ENCODE assay signal across 13 cellular contexts in genomic region chr17:41622340-41623159, GRCh38. TPM values are rescaled to one million over a fixed set of nuclear protein-coding genes. Genes with fewer than 3 reads are reported as not detected.
A peak's percentile ranks its signal among the peaks of the same experiment; 100 is the strongest.
DNase-seq lines count a peak whose midpoint lies in the region; ATAC-seq, FAIRE-seq and TF ChIP-seq lines count a peak whose summit lies in the region.
"Not testable (repeated sequence)": the region's sequence is repeated elsewhere in the genome, so short reads cannot be mapped to it uniquely, and the experiment has no call there.
"Had no signal": no experiment of that assay in that cellular context is flagged by ENCODE, and none has a peak within 500 bp of the region (broad histone marks: within the 10 kb centered on the region; RNA-seq: fewer than 3 reads in every experiment).

No MANE protein-coding gene starts in this region.

- H2AK5ac ChIP-seq in neuronal stem cell (ENCODE audit: low read depth, low read length) = peak overlapping the region; percentile 4

- H3K27ac ChIP-seq in A673 (ENCODE audit: low read depth, low read length, poor library complexity, severe bottlenecking) (peak overlapping the region; percentile 65), RWPE1 (peak overlapping the region; percentile 100), keratinocyte (ENCODE audit: control insufficient read depth, insufficient read depth, low read length) (peak overlapping the region; percentile 65), skin epidermis (peak overlapping the region in 15 of 21 experiments; percentile 13 to 90 (median 71)), vagina (peak overlapping the region; percentile 57)
- not testable (repeated sequence) for H3K27ac ChIP-seq in endodermal cell (ENCODE audit: low read depth, low read length); neuronal stem cell (replicated peaks; ENCODE audit: low read length)

- H3K27ac Mint-ChIP-seq in activated naive CD4-positive, alpha-beta T cell treated with anti-CD3 and anti-CD28 coated beads, Interleukin-2, amount 50 U/mL, for 72 hours = peak overlapping the region; percentile 16 to 74
- not testable (repeated sequence) for H3K27ac Mint-ChIP-seq in endodermal cell

- H3K14ac ChIP-seq in neuronal stem cell (ENCODE audit: low read length) = not testable (repeated sequence)

- peak overlapping the region; percentile 88 for H3K4me2 ChIP-seq in keratinocyte (ENCODE audit: control insufficient read depth, extremely low read depth, insufficient read depth, low read depth, low read length)
- H3K4me2 ChIP-seq in neuronal stem cell (ENCODE audit: insufficient read depth, low read length, poor library complexity, severe bottlenecking) = not testable (repeated sequence)

- not testable (repeated sequence) for TF ChIP-seq CTCF in A673 (conservative IDR thresholded peaks at IDR 0.05; ENCODE audit: low read depth, low read length); RWPE1 (conservative IDR thresholded peaks at IDR 0.05; ENCODE audit: low read depth); endodermal cell (conservative IDR thresholded peaks at IDR 0.05); keratinocyte (optimal IDR thresholded peaks at IDR 0.05 in 1 of 3, IDR thresholded peaks at IDR 0.05 in 1 of 3, conservative IDR thresholded peaks at IDR 0.05 in 1 of 3; ENCODE audit: extremely low read depth in 1 of 3, insufficient read depth in 2 of 3, low read length in 3 of 3); vagina (IDR thresholded peaks at IDR 0.05)

- peak overlapping the region; percentile 6 for H2BK120ac ChIP-seq in neuronal stem cell (ENCODE audit: low read depth, low read length)

- POLR2A ChIA-PET in A673 (lab: Charles Lee; ENCODE audit: low non-redundant PET) = not testable (repeated sequence)
- POLR2A ChIA-PET in RWPE1 (lab: Yijun Ruan, JAX; ENCODE audit: low non-redundant PET) = interaction anchor here (1.2 kb wide), 1 partner anchor 31 kb away, joined by 4 read pairs; no protein-coding TSS in a partner anchor

- H3K9me1 ChIP-seq in keratinocyte (ENCODE audit: control insufficient read depth, extremely low read depth, insufficient read depth, low read length) = not testable (repeated sequence)

- H3K4me3 Mint-ChIP-seq in endodermal cell = not testable (repeated sequence)

- FAIRE-seq in keratinocyte (lab: Jason Lieb, UNC) = not testable (repeated sequence)

- H2BK12ac ChIP-seq in neuronal stem cell (ENCODE audit: low read length) = peak overlapping the region; percentile 73

- H2BK5ac ChIP-seq in neuronal stem cell (ENCODE audit: low read length) = not testable (repeated sequence)

- not testable (repeated sequence) for H3K4me1 Mint-ChIP-seq in endodermal cell

- H2AFZ ChIP-seq in keratinocyte (ENCODE audit: control insufficient read depth, low read length); neuronal stem cell (ENCODE audit: low read length): not testable (repeated sequence)

- peak overlapping the region; percentile 66 for H3K18ac ChIP-seq in neuronal stem cell (ENCODE audit: low read length)

- not testable (repeated sequence) for H3K23ac ChIP-seq in neuronal stem cell (ENCODE audit: low read depth, low read length, poor library complexity)

- H3K36me3 Mint-ChIP-seq in activated naive CD4-positive, alpha-beta T cell treated with anti-CD3 and anti-CD28 coated beads, Interleukin-2, amount 50 U/mL, for 72 hours; endodermal cell (ENCODE audit: low read depth): not testable (repeated sequence)

- not testable (repeated sequence) for ATAC-seq in activated naive CD4-positive, alpha-beta T cell treated with anti-CD3 and anti-CD28 coated beads, Interleukin-2, amount 50 U/mL, for 72 hours

- peak overlapping the region; percentile 7 for H3K4me3 ChIP-seq in A673 (ENCODE audit: low read depth, low read length, poor library complexity, severe bottlenecking)
- H3K4me3 ChIP-seq in endodermal cell (ENCODE audit: low read length); neuronal stem cell (ENCODE audit: low read length in 2 of 2): not testable (repeated sequence)
- peak overlapping the region; percentile 51 to 80 (median 79) for H3K4me3 ChIP-seq in keratinocyte (ENCODE audit: control insufficient read depth in 2 of 3, extremely low read depth in 1 of 3, insufficient read depth in 2 of 3, low read depth in 1 of 3, low read length in 3 of 3)
- H3K4me3 ChIP-seq in skin epidermis = peak overlapping the region; percentile 20 to 41 (median 33)
- peak overlapping the region in 1 of 2 donors; percentile 6 for H3K4me3 ChIP-seq in vagina

- H4K20me1 ChIP-seq in keratinocyte (ENCODE audit: control insufficient read depth, extremely low read depth, insufficient read depth, low read length) = not testable (repeated sequence)

- H3K79me2 ChIP-seq in keratinocyte (ENCODE audit: control insufficient read depth, insufficient read depth, low read length) = peaks cover 15% of the 10 kb centered on the region

- H2BK15ac ChIP-seq in neuronal stem cell (ENCODE audit: low read length) = not testable (repeated sequence)

- H3K27me3 ChIP-seq in A673 (replicated peaks; ENCODE audit: insufficient read depth, low read depth, low read length, poor library complexity); endodermal cell (ENCODE audit: control insufficient read depth, insufficient read depth, low read length, poor library complexity, severe bottlenecking); keratinocyte (ENCODE audit: control insufficient read depth, extremely low read depth, insufficient read depth, low read length); neuronal stem cell (ENCODE audit: control insufficient read depth in 3 of 3, insufficient read depth in 3 of 3, low read depth in 1 of 3, low read length in 3 of 3); vagina: not testable (repeated sequence)

- dilution Hi-C loops in keratinocyte (cut with MboI; ENCODE audit: extremely low pct_ligation_motif_present, low sequenced_read_pairs) = not testable (repeated sequence)

- H3K9me3 Mint-ChIP-seq in activated naive CD4-positive, alpha-beta T cell treated with anti-CD3 and anti-CD28 coated beads, Interleukin-2, amount 50 U/mL, for 72 hours; endodermal cell: not testable (repeated sequence)

- H3K27me3 Mint-ChIP-seq in endodermal cell (ENCODE audit: insufficient read depth) = not testable (repeated sequence)

- 89 to 90% methylated on average over 7 to 17 of the region's 19 CpGs for WGBS in endodermal cell (ENCODE audit: insufficient coverage in 1 of 2, insufficient read length in 1 of 2), 2 experiments
- no CpG with 5 or more reads among the region's 19 CpGs for WGBS in neuronal stem cell (ENCODE audit: extremely low coverage in 2 of 2, insufficient read length in 2 of 2, insufficient replicate concordance in 1 of 2), 2 donors

- H4K91ac ChIP-seq in neuronal stem cell (ENCODE audit: low read depth, low read length, poor library complexity) = not testable (repeated sequence)

- CTCF ChIA-PET in A673 (lab: Charles Lee) = not testable (repeated sequence)
- CTCF ChIA-PET in RWPE1 (lab: Yijun Ruan, JAX) = interaction anchor here (0.6 to 2.2 kb wide), 2 partner anchors 41 to 1629 kb away, joined by 3 to 10 read pairs; no protein-coding TSS in a partner anchor

- not testable (repeated sequence) for H3K79me1 ChIP-seq in neuronal stem cell (ENCODE audit: low read depth, low read length)

- BruUV-seq in A673 (replicated peaks; lab: Mats Ljungman, UMichigan) = not testable (repeated sequence)

- not testable (repeated sequence) for H4K8ac ChIP-seq in neuronal stem cell (ENCODE audit: low read depth, low read length)

- intact Hi-C loops in A673 (cut with micrococcal nuclease; ENCODE audit: unreplicated experiment); vagina (cut with DNase I): not testable (repeated sequence)

- H3K4ac ChIP-seq in neuronal stem cell (ENCODE audit: low read length) = not testable (repeated sequence)

- DNase-seq in A673 (ENCODE audit: low spot score); RWPE1 (ENCODE audit: low spot score); activated naive CD4-positive, alpha-beta T cell treated with anti-CD3 and anti-CD28 coated beads, Interleukin-2, amount 50 U/mL, for 72 hours (ENCODE audit: low spot score in 2 of 2); keratinocyte (ENCODE audit: low read depth, low spot score); neuronal stem cell (ENCODE audit: low spot score); vagina (ENCODE audit: extremely low spot score in 2 of 2): not testable (repeated sequence)
- DNase-seq in endodermal cell = peak; percentile 42

- H3K9ac ChIP-seq in endodermal cell (ENCODE audit: extremely low read depth, low read length, poor library complexity, severe bottlenecking); neuronal stem cell (ENCODE audit: low read depth, low read length, poor library complexity): not testable (repeated sequence)
- peak overlapping the region; percentile 89 for H3K9ac ChIP-seq in keratinocyte (ENCODE audit: control insufficient read depth, extremely low read depth, insufficient read depth, low read length)

- H3K4me1 ChIP-seq in A673 (ENCODE audit: insufficient read depth, low read length, poor library complexity, severe bottlenecking) (peaks cover 17% of the 10 kb centered on the region), keratinocyte (ENCODE audit: control insufficient read depth, extremely low read depth, insufficient read depth, low read length) (peaks cover 38% of the 10 kb centered on the region), vagina (peaks cover 46% of the 10 kb centered on the region)
- H3K4me1 ChIP-seq in endodermal cell (ENCODE audit: control insufficient read depth, insufficient read depth, low read length); neuronal stem cell (ENCODE audit: control insufficient read depth in 2 of 2, insufficient read depth in 1 of 2, low read depth in 1 of 2, low read length in 2 of 2): not testable (repeated sequence)

- not testable (repeated sequence) for H3K36me3 ChIP-seq in A673 (ENCODE audit: insufficient read depth, low read length, poor library complexity, severe bottlenecking); endodermal cell (ENCODE audit: control insufficient read depth, insufficient read depth, low read length); neuronal stem cell (replicated peaks in 1 of 2; ENCODE audit: control insufficient read depth in 2 of 2, insufficient read depth in 2 of 2, low read length in 2 of 2); vagina
- H3K36me3 ChIP-seq in keratinocyte (ENCODE audit: control insufficient read depth in 2 of 2, extremely low read depth in 1 of 2, insufficient read depth in 2 of 2, low read length in 2 of 2) = peaks cover 3 to 20% of the 10 kb centered on the region in 2 experiments

- H3K9me3 ChIP-seq in A673 (ENCODE audit: low read depth, low read length, poor library complexity, severe bottlenecking); endodermal cell (ENCODE audit: control insufficient read depth, low read length); keratinocyte (ENCODE audit: control insufficient read depth, low read depth, low read length); neuronal stem cell (replicated peaks in 1 of 2; ENCODE audit: control insufficient read depth in 2 of 2, insufficient read depth in 1 of 2, low read depth in 1 of 2, low read length in 2 of 2); vagina: not testable (repeated sequence)

- not testable (repeated sequence) for TF ChIP-seq POLR2A in vagina (IDR thresholded peaks at IDR 0.05)

RNA-seq across cellular contexts. Expression of gene KRT17, which starts 1.8 kb away (rescaled TPM):
- total RNA-seq in A673 (2021) (54.1 and 82.2 TPM in 2 replicates), endodermal cell (not detected), vagina (165 TPM)
- total RNA-seq in activated naive CD4-positive, alpha-beta T cell treated with anti-CD3 and anti-CD28 coated beads, Interleukin-2, amount 50 U/mL, for 72 hours = under 1 TPM in 1 of 2 donors, not detected in 1; 0.50 TPM
- 0.36 TPM for polyA plus RNA-seq in endodermal cell (2013, experiment 1 of 2)
- polyA plus RNA-seq in endodermal cell (2013, experiment 2 of 2) = 0.62 TPM
- 6,440 to 12,579 TPM (median 8,666 TPM) in 3 replicates for polyA plus RNA-seq in keratinocyte
- 46,546 TPM for polyA plus RNA-seq in keratinocyte (2011; ENCODE audit: low read depth)
- 6,491 and 12,585 TPM in 2 replicates for polyA plus RNA-seq in keratinocyte (2011; cell fraction: cytosol; rRNA removed)
- 12,033 and 13,742 TPM in 2 replicates for polyA plus RNA-seq in keratinocyte (2011; cell fraction: nucleus; rRNA removed)
- 5,743 and 13,877 TPM in 2 replicates for polyA plus RNA-seq in keratinocyte (2012; ENCODE audit: low replicate concordance)
- 5,137 to 9,087 TPM (median 7,073 TPM) in 3 replicates for polyA minus RNA-seq in keratinocyte
- polyA minus RNA-seq in keratinocyte (2011; cell fraction: cytosol; rRNA and poly(A)+ RNA removed) = 14,086 TPM
- 4,848 and 5,061 TPM in 2 replicates for polyA minus RNA-seq in keratinocyte (2011; cell fraction: nucleus; rRNA and poly(A)+ RNA removed)
- polyA plus RNA-seq in neuronal stem cell (2013, experiment 1 of 2) = 0.07 TPM
- polyA plus RNA-seq in neuronal stem cell (2013, experiment 2 of 2) = 0.03 TPM
- polyA plus RNA-seq: CD14-positive monocyte had no signal

RNA-seq across cellular contexts. Expression of gene KRT16, which starts 10.0 kb away (rescaled TPM):
- total RNA-seq in A673 (2021) (not detected in 2 replicates), endodermal cell (not detected), vagina (872 TPM)
- not detected for total RNA-seq in activated naive CD4-positive, alpha-beta T cell treated with anti-CD3 and anti-CD28 coated beads, Interleukin-2, amount 50 U/mL, for 72 hours
- not detected for polyA plus RNA-seq in endodermal cell (2013, experiment 1 of 2)
- not detected for polyA plus RNA-seq in endodermal cell (2013, experiment 2 of 2)
- 1,163 to 4,746 TPM (median 1,851 TPM) in 3 replicates for polyA plus RNA-seq in keratinocyte
- 20,474 TPM for polyA plus RNA-seq in keratinocyte (2011; ENCODE audit: low read depth)
- polyA plus RNA-seq in keratinocyte (2011; cell fraction: cytosol; rRNA removed) = 1,428 and 3,010 TPM in 2 replicates
- polyA plus RNA-seq in keratinocyte (2011; cell fraction: nucleus; rRNA removed) = 2,522 and 2,889 TPM in 2 replicates
- polyA plus RNA-seq in keratinocyte (2012; ENCODE audit: low replicate concordance) = 1,329 and 6,837 TPM in 2 replicates
- 1,159 to 3,059 TPM (median 1,751 TPM) in 3 replicates for polyA minus RNA-seq in keratinocyte
- polyA minus RNA-seq in keratinocyte (2011; cell fraction: cytosol; rRNA and poly(A)+ RNA removed) = 3,006 TPM
- 1,076 and 1,184 TPM in 2 replicates for polyA minus RNA-seq in keratinocyte (2011; cell fraction: nucleus; rRNA and poly(A)+ RNA removed)
- not detected for polyA plus RNA-seq in neuronal stem cell (2013, experiment 1 of 2)
- polyA plus RNA-seq in neuronal stem cell (2013, experiment 2 of 2) = 0.03 TPM
- total RNA-seq: GM23338, HT1080, IMR-90 had no signal
- polyA plus RNA-seq: AG04450, CD14-positive monocyte, GM23338, IMR-90 had no signal

RNA-seq across cellular contexts. Expression of gene KRT14, which starts 35.9 kb away (rescaled TPM):
- total RNA-seq in A673 (2021) = not detected in 2 replicates
- total RNA-seq in activated naive CD4-positive, alpha-beta T cell treated with anti-CD3 and anti-CD28 coated beads, Interleukin-2, amount 50 U/mL, for 72 hours = not detected
- total RNA-seq in endodermal cell = not detected
- polyA plus RNA-seq in endodermal cell (2013, experiment 1 of 2) = not detected
- not detected for polyA plus RNA-seq in endodermal cell (2013, experiment 2 of 2)
- polyA plus RNA-seq in keratinocyte = 26,041 to 32,523 TPM (median 29,603 TPM) in 3 replicates
- 31,901 TPM for polyA plus RNA-seq in keratinocyte (2011; ENCODE audit: low read depth)
- polyA plus RNA-seq in keratinocyte (2011; cell fraction: cytosol; rRNA removed) = 21,475 and 38,030 TPM in 2 replicates
- polyA plus RNA-seq in keratinocyte (2011; cell fraction: nucleus; rRNA removed) = 27,919 and 28,945 TPM in 2 replicates
- polyA plus RNA-seq in keratinocyte (2012; ENCODE audit: low replicate concordance) = 14,568 and 23,086 TPM in 2 replicates
- 19,979 to 26,270 TPM (median 20,630 TPM) in 3 replicates for polyA minus RNA-seq in keratinocyte
- polyA minus RNA-seq in keratinocyte (2011; cell fraction: cytosol; rRNA and poly(A)+ RNA removed) = 27,275 TPM
- 10,810 and 12,637 TPM in 2 replicates for polyA minus RNA-seq in keratinocyte (2011; cell fraction: nucleus; rRNA and poly(A)+ RNA removed)
- polyA plus RNA-seq in neuronal stem cell (2013, experiment 1 of 2) = not detected
- not detected for polyA plus RNA-seq in neuronal stem cell (2013, experiment 2 of 2)
- 1,546 TPM for total RNA-seq in vagina
- total RNA-seq: GM23338, IMR-90 had no signal
- polyA plus RNA-seq: AG04450, CD14-positive monocyte, GM23338, IMR-90 had no signal

RNA-seq across cellular contexts. Expression of gene KRT9, which starts 50.7 kb away (rescaled TPM):
- total RNA-seq in A673 (2021) = not detected in 2 replicates
- total RNA-seq in activated naive CD4-positive, alpha-beta T cell treated with anti-CD3 and anti-CD28 coated beads, Interleukin-2, amount 50 U/mL, for 72 hours = not detected
- not detected for total RNA-seq in endodermal cell
- polyA plus RNA-seq in endodermal cell (2013, experiment 1 of 2) = not detected
- polyA plus RNA-seq in endodermal cell (2013, experiment 2 of 2) = not detected
- polyA plus RNA-seq in keratinocyte = 0.85 to 1.6 TPM (median 1.5 TPM) in 3 replicates
- 1.0 TPM for polyA plus RNA-seq in keratinocyte (2011; ENCODE audit: low read depth)
- 1.4 and 1.7 TPM in 2 replicates for polyA plus RNA-seq in keratinocyte (2011; cell fraction: cytosol; rRNA removed)
- 1.5 and 2.1 TPM in 2 replicates for polyA plus RNA-seq in keratinocyte (2011; cell fraction: nucleus; rRNA removed)
- polyA plus RNA-seq in keratinocyte (2012; ENCODE audit: low replicate concordance) = 1.6 TPM in 2 replicates
- 0.10 to 0.74 TPM (median 0.43 TPM) in 3 replicates for polyA minus RNA-seq in keratinocyte
- not detected for polyA minus RNA-seq in keratinocyte (2011; cell fraction: cytosol; rRNA and poly(A)+ RNA removed)
- polyA minus RNA-seq in keratinocyte (2011; cell fraction: nucleus; rRNA and poly(A)+ RNA removed) = 0.32 and 0.93 TPM in 2 replicates
- polyA plus RNA-seq in neuronal stem cell (2013, experiment 1 of 2) = not detected
- not detected for polyA plus RNA-seq in neuronal stem cell (2013, experiment 2 of 2)
- total RNA-seq in vagina = not detected
- total RNA-seq: GM23338, HT1080, IMR-90 had no signal
- polyA plus RNA-seq: AG04450, CD14-positive monocyte, GM23338, IMR-90 had no signal

Comparison
In these comparisons a context has a peak if more than half of its experiments do, and no peak if none do; other contexts are left out.
1. RNA of gene KRT17, which starts 1.8 kb away (total RNA-seq): 165 TPM in vagina (single experiment) and 54.1 to 82.2 TPM in A673; 0.50 TPM in activated naive CD4-positive, alpha-beta T cell treated with anti-CD3 and anti-CD28 coated beads, Interleukin-2, amount 50 U/mL, for 72 hours and not detected in endodermal cell; every median in the first group is over 10 times any median in the second.
2. RNA of gene KRT16, which starts 10.0 kb away (total RNA-seq): 872 TPM in vagina (single experiment); not detected in A673, not detected in activated naive CD4-positive, alpha-beta T cell treated with anti-CD3 and anti-CD28 coated beads, Interleukin-2, amount 50 U/mL, for 72 hours and not detected in endodermal cell; every median in the first group is over 100 times any median in the second.
3. RNA of gene KRT14, which starts 35.9 kb away (total RNA-seq): 1,546 TPM in vagina (single experiment); not detected in A673, not detected in activated naive CD4-positive, alpha-beta T cell treated with anti-CD3 and anti-CD28 coated beads, Interleukin-2, amount 50 U/mL, for 72 hours and not detected in endodermal cell; every median in the first group is over 1,000 times any median in the second.